Comparison of ENCODE assay signal across 8 cellular contexts in genomic region chr2:227324671-227325055, GRCh38. TPM values are rescaled to one million over a fixed set of nuclear protein-coding genes. Genes with fewer than 3 reads are reported as not detected.
DNase-seq lines count a peak whose midpoint lies in the region; ATAC-seq, FAIRE-seq and TF ChIP-seq lines count a peak whose summit lies in the region.

No MANE protein-coding gene starts in this region.

- peak overlapping the region; percentile 82 to 94 (median 85) for H3K4me3 ChIP-seq in endothelial cell of umbilical vein (replicated peaks in 1 of 3; ENCODE audit: insufficient read depth in 1 of 3, low read depth in 1 of 3, low read length in 3 of 3)

- no peak for TF ChIP-seq POLR2A in endothelial cell of umbilical vein (IDR thresholded peaks at IDR 0.05; ENCODE audit: low read depth, low read length)

- peak overlapping the region; percentile 59 for H3K27ac ChIP-seq in endothelial cell of umbilical vein (ENCODE audit: insufficient read depth, low read depth, low read length)

- DNase-seq in D341Med (ENCODE audit: low spot score) (peak; percentile 35), RKO (ENCODE audit: low spot score) (peak; percentile 42), endothelial cell of umbilical vein (ENCODE audit: low read depth, low spot score) (no peak), naive B cell (no peak), CD1c-positive myeloid dendritic cell (ENCODE audit: extremely low spot score) (no peak)
- DNase-seq in activated effector memory CD4-positive, alpha-beta T cell treated with Interleukin-2 at 50 U/mL for 16 hours = no peak

- POLR2A ChIA-PET in endothelial cell of umbilical vein (lab: Charles Lee) = no interaction called here

- ATAC-seq in GM21825 (IDR thresholded peaks at IDR 0.05; ENCODE audit: unreplicated experiment) = peak; percentile 14
- ATAC-seq in naive B cell (ENCODE audit: low read depth in 2 of 2) = no peak
- no peak for ATAC-seq in GM21526 (IDR thresholded peaks at IDR 0.05; ENCODE audit: low FRiP score, unreplicated experiment)

- H3K36me3 ChIP-seq in endothelial cell of umbilical vein (ENCODE audit: control insufficient read depth in 2 of 2, extremely low read depth in 1 of 2, insufficient read depth in 2 of 2, low read length in 2 of 2) = no peaks in the 10 kb centered on the region

- H3K9me3 Mint-ChIP-seq in naive B cell = peaks cover 0 to 6% (median under 1%) of the 10 kb centered on the region in 7 donors

- peak overlapping the region; percentile 87 for H3K9ac ChIP-seq in endothelial cell of umbilical vein (replicated peaks; ENCODE audit: extremely low read depth, insufficient read depth, low read length)

- FAIRE-seq in endothelial cell of umbilical vein (lab: Jason Lieb, UNC) = no peak

- no peaks in the 10 kb centered on the region for H3K27me3 ChIP-seq in endothelial cell of umbilical vein (ENCODE audit: control insufficient read depth in 2 of 2, insufficient read depth in 2 of 2, low read length in 2 of 2)

- peaks cover 33% of the 10 kb centered on the region for H3K79me2 ChIP-seq in endothelial cell of umbilical vein (ENCODE audit: control insufficient read depth, insufficient read depth, low read length)

- H2AFZ ChIP-seq in endothelial cell of umbilical vein (ENCODE audit: low read depth, low read length) = peak overlapping the region; percentile 86

- no peaks in the 10 kb centered on the region for H4K20me1 ChIP-seq in endothelial cell of umbilical vein (replicated peaks; ENCODE audit: control insufficient read depth, extremely low read depth, insufficient read depth, low read length)

- TF ChIP-seq CTCF in endothelial cell of umbilical vein (IDR thresholded peaks at IDR 0.05; ENCODE audit: extremely low read depth in 1 of 2, insufficient read depth in 1 of 2, low read depth in 1 of 2, low read length in 2 of 2) = no peak

- dilution Hi-C loops in endothelial cell of umbilical vein (cut with MboI; ENCODE audit: extremely low pct_ligation_motif_present, low sequenced_read_pairs) = no loop called here

- intact Hi-C loops in endothelial cell of umbilical vein (cut with micrococcal nuclease) = loop anchor here (1.0 to 5.0 kb wide), 3 partner anchors 148 to 538 kb away; partner anchors contain the start of gene AGFG1

- H3K4me1 Mint-ChIP-seq in naive B cell = peaks cover 15 to 34% (median 33%) of the 10 kb centered on the region in 3 donors

- peaks cover 12% of the 10 kb centered on the region for H3K4me1 ChIP-seq in endothelial cell of umbilical vein (ENCODE audit: control insufficient read depth, extremely low read depth, insufficient read depth, low read length)

- CTCF ChIA-PET in endothelial cell of umbilical vein (lab: Charles Lee) = interaction anchor here (0.6 to 3.0 kb wide), 3 partner anchors 17 to 242 kb away, joined by 3 to 7 read pairs (median 3); no protein-coding TSS in a partner anchor

- H3K27ac Mint-ChIP-seq in naive B cell = peak overlapping the region; percentile 30 to 95 (median 88)

- H3K9me3 ChIP-seq in endothelial cell of umbilical vein (replicated peaks; ENCODE audit: control insufficient read depth, insufficient read depth, low read length) = no peaks in the 10 kb centered on the region

- H3K27me3 Mint-ChIP-seq in naive B cell = peaks cover 7 to 15% (median 9%) of the 10 kb centered on the region in 3 donors

- peak overlapping the region; percentile 91 for H3K4me2 ChIP-seq in endothelial cell of umbilical vein (ENCODE audit: insufficient read depth, low read length)

- peak overlapping the region; percentile 92 to 98 (median 96) for H3K4me3 Mint-ChIP-seq in naive B cell

- no peaks in the 10 kb centered on the region for H3K36me3 Mint-ChIP-seq in naive B cell

- H3K9me1 ChIP-seq in endothelial cell of umbilical vein (replicated peaks; ENCODE audit: control insufficient read depth, extremely low read depth, insufficient read depth, low read length) = no peaks in the 10 kb centered on the region

- BruUV-seq in endothelial cell of umbilical vein (replicated peaks; lab: Mats Ljungman, UMichigan) = TSS peak; percentile 91

TF ChIP-seq in endothelial cell of umbilical vein, 7 proteins besides CTCF, POLR2A, EP300 and RAD21:
- TF ChIP-seq GATA2 (IDR thresholded peaks at IDR 0.05; ENCODE audit: insufficient read depth, insufficient read length, low read depth, low read length) (no peak), JUN (IDR thresholded peaks at IDR 0.05; ENCODE audit: borderline replicate concordance, insufficient read depth, insufficient read length, low read depth) (no peak)
TF ChIP-seq in endothelial cell of umbilical vein: peak in this region for 0.

RNA-seq across cellular contexts. Expression of gene MFF, which starts 0.4 kb away (rescaled TPM):
- 60.4 and 65.1 TPM in 2 replicates for total RNA-seq in endothelial cell of umbilical vein
- polyA plus RNA-seq in endothelial cell of umbilical vein (32.9 and 36.3 TPM in 2 replicates), naive B cell (ENCODE audit: low read depth in 6 of 6) (100 to 1,000 TPM; 162 to 232 (median 172) TPM)
- 46.8 and 52.4 TPM in 2 replicates for polyA plus RNA-seq in endothelial cell of umbilical vein (2011; cell fraction: cytosol; rRNA removed)
- polyA plus RNA-seq in endothelial cell of umbilical vein (2011; cell fraction: nucleus; rRNA removed) = 81.1 and 88.0 TPM in 2 replicates
- 67.2 and 81.6 TPM in 2 replicates for polyA plus RNA-seq in endothelial cell of umbilical vein (2012)
- polyA minus RNA-seq in endothelial cell of umbilical vein = 34.1 and 34.8 TPM in 2 replicates
- 113 TPM for polyA minus RNA-seq in endothelial cell of umbilical vein (2011; cell fraction: cytosol; rRNA and poly(A)+ RNA removed)
- 64.8 and 71.7 TPM in 2 replicates for polyA minus RNA-seq in endothelial cell of umbilical vein (2011; cell fraction: nucleus; rRNA and poly(A)+ RNA removed)

RNA-seq across cellular contexts. Expression of gene TM4SF20, which starts 54.4 kb away (rescaled TPM):
- total RNA-seq in endothelial cell of umbilical vein = not detected in 2 replicates
- not detected in 2 replicates for polyA plus RNA-seq in endothelial cell of umbilical vein
- not detected in 2 replicates for polyA plus RNA-seq in endothelial cell of umbilical vein (2011; cell fraction: cytosol; rRNA removed)
- not detected in 2 replicates for polyA plus RNA-seq in endothelial cell of umbilical vein (2011; cell fraction: nucleus; rRNA removed)
- not detected in 2 replicates for polyA plus RNA-seq in endothelial cell of umbilical vein (2012)
- polyA minus RNA-seq in endothelial cell of umbilical vein = not detected in 2 replicates
- not detected for polyA minus RNA-seq in endothelial cell of umbilical vein (2011; cell fraction: cytosol; rRNA and poly(A)+ RNA removed)
- polyA minus RNA-seq in endothelial cell of umbilical vein (2011; cell fraction: nucleus; rRNA and poly(A)+ RNA removed) = not detected in 2 replicates
- under 1 TPM in 1 of 6 donors, not detected in 5; 0.10 TPM for polyA plus RNA-seq in naive B cell (ENCODE audit: low read depth in 6 of 6)

Comparison
In these comparisons a context has a peak if more than half of its experiments do, and no peak if none do; other contexts are left out.
1. DNase-seq: peak in D341Med (single experiment) and RKO (single experiment); none in endothelial cell of umbilical vein (single experiment), naive B cell (single experiment), activated effector memory CD4-positive, alpha-beta T cell treated with Interleukin-2 at 50 U/mL for 16 hours (single experiment) and CD1c-positive myeloid dendritic cell (single experiment).